Comparison of ENCODE assay signal across 8 cellular contexts in the genomic region with DNA sequence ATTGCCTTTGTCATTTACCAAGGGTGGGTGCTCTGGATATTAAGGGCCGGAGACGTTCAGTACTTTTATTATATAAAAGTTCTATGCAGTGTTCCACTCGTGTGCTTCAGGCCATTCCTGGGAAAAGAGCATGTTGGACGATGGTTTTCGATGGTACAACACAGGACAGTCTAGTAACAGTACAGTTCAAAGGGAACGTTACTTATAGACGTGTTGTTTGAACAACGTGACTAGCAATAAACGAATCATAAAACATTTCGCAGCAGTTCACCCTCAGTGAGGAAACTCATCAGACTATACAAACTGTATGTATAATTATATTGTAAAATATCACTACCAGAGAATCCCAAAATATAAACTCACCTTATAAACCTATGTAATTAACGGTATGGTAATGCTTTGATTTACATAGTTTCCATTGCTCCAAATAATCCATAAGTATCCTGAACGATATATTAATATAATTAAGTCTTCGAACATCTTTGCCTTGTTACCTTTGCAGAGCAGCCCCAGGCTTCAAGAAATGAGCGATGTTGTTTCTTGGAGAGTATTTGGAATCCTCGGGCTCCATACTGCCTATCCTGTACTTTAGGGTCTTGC. TPM values are rescaled to one million over a fixed set of nuclear protein-coding genes. Genes with fewer than 3 reads are reported as not detected.
DNase-seq lines count a peak whose midpoint lies in the region; ATAC-seq and TF ChIP-seq lines count a peak whose summit lies in the region.

No MANE protein-coding gene starts in this region.

- peak overlapping the region in 1 of 2 experiments; percentile 11 for H3K18ac ChIP-seq in mesenchymal stem cell (ENCODE audit: low read depth in 1 of 2, low read length in 2 of 2)

- ATAC-seq in left ventricle myocardium superior = no peak
- ATAC-seq in body of pancreas = no peak
- no peak for ATAC-seq in activated CD4-positive, CD25-positive, alpha-beta regulatory T cell treated with anti-CD3 and anti-CD28 coated beads, Interleukin-2, amount 50 U/mL, for 24 hours

- H4K91ac ChIP-seq in mesenchymal stem cell (ENCODE audit: low read length) = no peak overlapping the region

- DNase-seq in cardiac muscle cell (ENCODE audit: low read depth in 1 of 2, low spot score in 1 of 2) (no peak), left ventricle myocardium superior (no peak), body of pancreas (no peak), mesenchymal stem cell (no peak), HCEC 1CT (no peak), islet precursor cell (no peak)

- peak overlapping the region; percentile 88 for H3K27ac ChIP-seq in cardiac muscle cell
- peak overlapping the region; percentile 56 to 88 (median 72) for H3K27ac ChIP-seq in body of pancreas
- peak overlapping the region; percentile 93 for H3K27ac ChIP-seq in mesenchymal stem cell (ENCODE audit: low read length, poor library complexity, severe bottlenecking)
- H3K27ac ChIP-seq in urinary bladder (ENCODE audit: low read depth) = no peak overlapping the region

- H3K79me1 ChIP-seq in mesenchymal stem cell (replicated peaks; ENCODE audit: low read length, poor library complexity, severe bottlenecking) = peaks cover 10% of the 10 kb centered on the region

- H3K36me3 ChIP-seq in cardiac muscle cell (no peaks in the 10 kb centered on the region), body of pancreas (replicated peaks in 1 of 2; ENCODE audit: insufficient read depth in 1 of 2, low read depth in 2 of 2) (no peaks in the 10 kb centered on the region), mesenchymal stem cell (ENCODE audit: control insufficient read depth in 1 of 2, insufficient read depth in 2 of 2, low read depth in 1 of 2, low read length in 2 of 2) (peaks cover 0 to 10% of the 10 kb centered on the region in 2 experiments), urinary bladder (ENCODE audit: insufficient read depth) (no peaks in the 10 kb centered on the region)

- TF ChIP-seq CTCF in cardiac muscle cell (IDR thresholded peaks at IDR 0.05; ENCODE audit: low read depth, low read length) = no peak
- TF ChIP-seq CTCF in body of pancreas (IDR thresholded peaks at IDR 0.05) = no peak

- peak overlapping the region; percentile 67 for H3K4me2 ChIP-seq in mesenchymal stem cell (ENCODE audit: low read length, poor library complexity, severe bottlenecking)

- no peak overlapping the region for H3K23ac ChIP-seq in mesenchymal stem cell (ENCODE audit: low read length in 2 of 2)

- peak overlapping the region; percentile 98 for H3K9ac ChIP-seq in mesenchymal stem cell (ENCODE audit: low read length)

- H2AFZ ChIP-seq in mesenchymal stem cell (ENCODE audit: low read depth, low read length) = no peak overlapping the region

- H3K4me3 ChIP-seq in cardiac muscle cell (peak overlapping the region; percentile 72), body of pancreas (peak overlapping the region in 1 of 2 donors; percentile 89), mesenchymal stem cell (ENCODE audit: insufficient read depth in 1 of 2, low read depth in 1 of 2, low read length in 2 of 2) (peak overlapping the region; percentile 38 to 96), urinary bladder (ENCODE audit: low read depth, low read length) (peak overlapping the region; percentile 36)

- H3K4me1 ChIP-seq in cardiac muscle cell (ENCODE audit: low read depth) = peaks cover 29% of the 10 kb centered on the region
- peaks cover 47% of the 10 kb centered on the region for H3K4me1 ChIP-seq in body of pancreas
- peaks cover 8% of the 10 kb centered on the region for H3K4me1 ChIP-seq in mesenchymal stem cell (ENCODE audit: control insufficient read depth, insufficient read depth, low read depth, low read length)
- peaks cover 4% of the 10 kb centered on the region for H3K4me1 ChIP-seq in urinary bladder (ENCODE audit: insufficient read depth)

- intact Hi-C loops in left ventricle myocardium superior (cut with micrococcal nuclease) = no loop called here
- intact Hi-C loops in body of pancreas (cut with DNase I) = no loop called here

- no peak overlapping the region for H3K14ac ChIP-seq in mesenchymal stem cell (ENCODE audit: low read length in 2 of 2)

- TF ChIP-seq POLR2A in body of pancreas (IDR thresholded peaks at IDR 0.05) = no peak

- H3K27me3 ChIP-seq in cardiac muscle cell (no peaks in the 10 kb centered on the region), body of pancreas (no peaks in the 10 kb centered on the region), mesenchymal stem cell (ENCODE audit: control insufficient read depth in 1 of 2, insufficient read depth in 1 of 2, low read length in 2 of 2) (no peaks in the 10 kb centered on the region)

- no peak overlapping the region for H2AK5ac ChIP-seq in mesenchymal stem cell (ENCODE audit: low read length, severe bottlenecking)

- H3K9me3 ChIP-seq in cardiac muscle cell (ENCODE audit: low read depth) (no peaks in the 10 kb centered on the region), body of pancreas (no peaks in the 10 kb centered on the region), mesenchymal stem cell (ENCODE audit: control insufficient read depth, low read length) (no peaks in the 10 kb centered on the region)

- 5 to 11% methylated on average over 15 of the region's 15 CpGs for WGBS in body of pancreas, 2 donors
- WGBS in mesenchymal stem cell = 25% methylated on average over 9 of the region's 15 CpGs
- WGBS in urinary bladder = 13% methylated on average over 15 of the region's 15 CpGs

- H4K8ac ChIP-seq in mesenchymal stem cell (ENCODE audit: low read length) = no peak overlapping the region

- no peak overlapping the region for H3K4ac ChIP-seq in mesenchymal stem cell (ENCODE audit: low read depth in 1 of 2, low read length in 2 of 2)

- H2BK120ac ChIP-seq in mesenchymal stem cell (ENCODE audit: low read depth, low read length) = no peak overlapping the region

- H2BK15ac ChIP-seq in mesenchymal stem cell (ENCODE audit: low read depth, poor library complexity, severe bottlenecking) = no peak overlapping the region

- no peak overlapping the region for H2BK12ac ChIP-seq in mesenchymal stem cell (ENCODE audit: low read length in 2 of 2)

- no peak overlapping the region for H2BK5ac ChIP-seq in mesenchymal stem cell (ENCODE audit: low read depth, low read length, poor library complexity, severe bottlenecking)

RNA-seq across cellular contexts. Expression of gene NMT1, which starts 0.6 kb away (rescaled TPM):
- 83.1 and 113 TPM in 2 replicates for total RNA-seq in cardiac muscle cell
- 85.2 and 92.9 TPM in 2 replicates for polyA plus RNA-seq in cardiac muscle cell
- total RNA-seq in left ventricle myocardium superior = 114 TPM
- total RNA-seq in body of pancreas = 10 to 100 TPM; 26.5 to 33.9 TPM
- 118 TPM for polyA plus RNA-seq in mesenchymal stem cell (2013, experiment 1 of 2)
- 123 TPM for polyA plus RNA-seq in mesenchymal stem cell (2013, experiment 2 of 2)
- total RNA-seq in urinary bladder = 31.4 TPM
- 50.1 TPM for polyA plus RNA-seq in urinary bladder

RNA-seq across cellular contexts. Expression of gene DCAKD, which starts 10.3 kb away (rescaled TPM):
- total RNA-seq in cardiac muscle cell (113 and 141 TPM in 2 replicates), left ventricle myocardium superior (25.6 TPM), body of pancreas (10 to 100 TPM; 19.8 to 20.8 TPM), urinary bladder (26.5 TPM)
- polyA plus RNA-seq in cardiac muscle cell (60.6 and 66.0 TPM in 2 replicates), urinary bladder (39.4 TPM)
- polyA plus RNA-seq in mesenchymal stem cell (2013, experiment 1 of 2) = 21.4 TPM
- polyA plus RNA-seq in mesenchymal stem cell (2013, experiment 2 of 2) = 21.3 TPM
